19 cellular contexts compared by ENCODE assay signal in genomic region chr22:20464912-20465758, GRCh38. TPM values are rescaled to one million over a fixed set of nuclear protein-coding genes. Genes with fewer than 3 reads are reported as not detected.
DNase-seq lines count a peak whose midpoint lies in the region; ATAC-seq and TF ChIP-seq lines count a peak whose summit lies in the region.
"Had no signal": no experiment of that assay in that cellular context is flagged by ENCODE, and none has a peak within 500 bp of the region (broad histone marks: within the 10 kb centered on the region; RNA-seq: fewer than 3 reads in every experiment).

No MANE protein-coding gene starts in this region.

- H3K9me3 Mint-ChIP-seq in activated CD4-positive, alpha-beta T cell treated with anti-CD3 and anti-CD28 coated beads, Interleukin-2, amount 10 ng/mL, durations not matched to agents 7 days and 5 days: no peaks in the 10 kb centered on the region
- no peaks in the 10 kb centered on the region for H3K9me3 Mint-ChIP-seq in CD8-positive, alpha-beta T cell
- H3K9me3 Mint-ChIP-seq in activated naive CD4-positive, alpha-beta T cell treated with anti-CD3 and anti-CD28 coated beads, Interleukin-2, amount 50 U/mL, for 72 hours: no peaks in the 10 kb centered on the region
- peaks cover 0 to 3% (median 0%) of the 10 kb centered on the region in 11 donors for H3K9me3 Mint-ChIP-seq in naive thymus-derived CD4-positive, alpha-beta T cell
- H3K9me3 Mint-ChIP-seq: dendritic cell treated with granulocyte-macrophage colony-stimulating factor and Interleukin-4, amounts not matched to agents 40 ng/mL and 50 ng/mL, for 4 days; H9; neural crest cell had no signal

- peaks cover 55% of the 10 kb centered on the region for H3K36me3 Mint-ChIP-seq in activated CD4-positive, alpha-beta T cell treated with anti-CD3 and anti-CD28 coated beads, Interleukin-2, amount 10 ng/mL, durations not matched to agents 7 days and 5 days (ENCODE audit: low read depth)
- peaks cover 21% of the 10 kb centered on the region for H3K36me3 Mint-ChIP-seq in CD8-positive, alpha-beta T cell
- peaks cover 13 to 24% of the 10 kb centered on the region in 2 donors for H3K36me3 Mint-ChIP-seq in activated naive CD4-positive, alpha-beta T cell treated with anti-CD3 and anti-CD28 coated beads, Interleukin-2, amount 50 U/mL, for 72 hours
- H3K36me3 Mint-ChIP-seq in naive thymus-derived CD4-positive, alpha-beta T cell: peaks cover 5 to 35% (median 16%) of the 10 kb centered on the region in 5 donors

- H3K4me1 ChIP-seq in CD8-positive, alpha-beta T cell (ENCODE audit: insufficient read depth, low read length): peaks cover 62% of the 10 kb centered on the region
- H3K4me1 ChIP-seq in naive thymus-derived CD4-positive, alpha-beta T cell (ENCODE audit: control insufficient read depth in 2 of 2, insufficient read depth in 2 of 2, low read length in 2 of 2): peaks cover 36 to 51% of the 10 kb centered on the region in 2 donors

- TF ChIP-seq CTCF in CD8-positive, alpha-beta T cell (IDR thresholded peaks at IDR 0.05): no peak

- H3K27ac ChIP-seq in CD8-positive, alpha-beta T cell (ENCODE audit: low read depth, low read length): peak overlapping the region; percentile 84
- H3K27ac ChIP-seq in naive thymus-derived CD4-positive, alpha-beta T cell (ENCODE audit: low read depth, low read length): peak overlapping the region; percentile 75
- H3K27ac ChIP-seq: brain microvascular endothelial cell, C4-2B, suprapubic skin had no signal

- H3K9me3 ChIP-seq in CD8-positive, alpha-beta T cell (ENCODE audit: low read length): no peaks in the 10 kb centered on the region
- no peaks in the 10 kb centered on the region for H3K9me3 ChIP-seq in naive thymus-derived CD4-positive, alpha-beta T cell (ENCODE audit: control insufficient read depth in 2 of 3, low read length in 3 of 3)
- H3K9me3 ChIP-seq: suprapubic skin had no signal

- H3K36me3 ChIP-seq in CD8-positive, alpha-beta T cell (ENCODE audit: insufficient read depth, low read length): no peaks in the 10 kb centered on the region
- H3K36me3 ChIP-seq in naive thymus-derived CD4-positive, alpha-beta T cell (ENCODE audit: control insufficient read depth in 2 of 3, insufficient read depth in 3 of 3, low read length in 3 of 3): peaks cover 0 to 16% (median 0%) of the 10 kb centered on the region in 3 experiments

- POLR2A ChIA-PET in activated CD4-positive, alpha-beta T cell treated with anti-CD3 and anti-CD28 coated beads, Interleukin-2, amount 10 ng/mL, durations not matched to agents 7 days and 5 days (lab: Charles Lee): interaction anchor here (0.6 kb wide), 1 partner anchor 581 kb away, joined by 3 read pairs; no protein-coding TSS in a partner anchor
- POLR2A ChIA-PET in CD8-positive, alpha-beta T cell (lab: Charles Lee): interaction anchor here (0.6 to 3.1 kb wide), 15 partner anchors 9 to 238 kb away, joined by 3 to 30 read pairs (median 9); partner anchors contain the start of genes KLHL22, MED15 and ZNF74
- POLR2A ChIA-PET in naive thymus-derived CD4-positive, alpha-beta T cell (lab: Charles Lee): interaction anchor here (0.6 to 3.9 kb wide), 25 partner anchors 9 to 573 kb away, joined by 3 to 53 read pairs (median 11); partner anchors contain the start of genes KLHL22, MED15 and ZNF74

- no peaks in the 10 kb centered on the region for H3K27me3 ChIP-seq in CD8-positive, alpha-beta T cell (ENCODE audit: insufficient read depth, low read length)
- H3K27me3 ChIP-seq in naive thymus-derived CD4-positive, alpha-beta T cell (ENCODE audit: control insufficient read depth in 2 of 2, insufficient read depth in 2 of 2, low read length in 2 of 2): no peaks in the 10 kb centered on the region
- H3K27me3 ChIP-seq: brain microvascular endothelial cell, suprapubic skin had no signal

- intact Hi-C loops in CD8-positive, alpha-beta T cell (cut with DNase I, micrococcal nuclease): loop anchor here (1.0 to 5.0 kb wide), 4 partner anchors 30 to 143 kb away; partner anchors contain the start of genes DGCR6L (in 1 of the 2), KLHL22 (in 1 of the 2) and MED15 (in 1 of the 2)
- intact Hi-C loops in naive thymus-derived CD4-positive, alpha-beta T cell (cut with micrococcal nuclease): loop anchor here (1.0 to 5.0 kb wide), 4 partner anchors 9 to 1272 kb away; partner anchors contain the start of gene YPEL1 (in 1 of the 2)

- CTCF ChIA-PET in activated CD4-positive, alpha-beta T cell treated with anti-CD3 and anti-CD28 coated beads, Interleukin-2, amount 10 ng/mL, durations not matched to agents 7 days and 5 days (lab: Charles Lee): interaction anchor here (0.7 to 2.1 kb wide), 2 partner anchors 8 to 47 kb away, joined by 3 to 10 read pairs; no protein-coding TSS in a partner anchor
- CTCF ChIA-PET in CD8-positive, alpha-beta T cell (lab: Charles Lee): interaction anchor here (0.7 to 3.3 kb wide), 9 partner anchors 8 to 102 kb away, joined by 3 to 26 read pairs (median 4); no protein-coding TSS in a partner anchor
- CTCF ChIA-PET in naive thymus-derived CD4-positive, alpha-beta T cell (lab: Charles Lee): interaction anchor here (0.6 to 2.6 kb wide), 10 partner anchors 10 to 234 kb away, joined by 3 to 17 read pairs (median 4); no protein-coding TSS in a partner anchor

- DNase-seq in activated CD4-positive, alpha-beta T cell treated with anti-CD3 and anti-CD28 coated beads, Interleukin-2, amount 10 ng/mL, durations not matched to agents 7 days and 5 days: no peak
- no peak for DNase-seq in activated CD4-positive, alpha-beta T cell treated with anti-CD3 and anti-CD28 coated beads for 48 hours
- no peak for DNase-seq in CD8-positive, alpha-beta T cell
- no peak for DNase-seq in activated naive CD4-positive, alpha-beta T cell treated with anti-CD3 and anti-CD28 coated beads, Interleukin-2, amount 50 U/mL, for 72 hours (ENCODE audit: low spot score in 2 of 2)
- no peak for DNase-seq in naive thymus-derived CD4-positive, alpha-beta T cell
- DNase-seq in NCI-H345 (lab: John Stamatoyannopoulos, UW): no peak
- no peak for DNase-seq in activated effector memory CD4-positive, alpha-beta T cell treated with anti-CD3 and anti-CD28 coated beads, Interleukin-2, amount 50 U/mL, for 16 hours
- DNase-seq: brain microvascular endothelial cell, DMS153, H9, hippocampal formation, NCI-H1436 treated with DMSO at 0.1 percent for 48 hours, NCI-H69 had no signal

- H3K4me1 Mint-ChIP-seq in activated CD4-positive, alpha-beta T cell treated with anti-CD3 and anti-CD28 coated beads, Interleukin-2, amount 10 ng/mL, durations not matched to agents 7 days and 5 days: peaks cover 64% of the 10 kb centered on the region
- peaks cover 64% of the 10 kb centered on the region for H3K4me1 Mint-ChIP-seq in CD8-positive, alpha-beta T cell (ENCODE audit: low read depth)
- H3K4me1 Mint-ChIP-seq in naive thymus-derived CD4-positive, alpha-beta T cell: peaks cover 38 to 77% (median 67%) of the 10 kb centered on the region in 7 donors

- H3K4me3 Mint-ChIP-seq in activated CD4-positive, alpha-beta T cell treated with anti-CD3 and anti-CD28 coated beads, Interleukin-2, amount 10 ng/mL, durations not matched to agents 7 days and 5 days: peak overlapping the region; percentile 59
- peak overlapping the region; percentile 67 for H3K4me3 Mint-ChIP-seq in CD8-positive, alpha-beta T cell
- H3K4me3 Mint-ChIP-seq in naive thymus-derived CD4-positive, alpha-beta T cell: peak overlapping the region; percentile 37 to 87 (median 76)
- H3K4me3 Mint-ChIP-seq: dendritic cell treated with granulocyte-macrophage colony-stimulating factor and Interleukin-4, amounts not matched to agents 40 ng/mL and 50 ng/mL, for 4 days; H9; neural crest cell had no signal

- peak overlapping the region; percentile 100 for H3K27ac Mint-ChIP-seq in activated CD4-positive, alpha-beta T cell treated with anti-CD3 and anti-CD28 coated beads, Interleukin-2, amount 10 ng/mL, durations not matched to agents 7 days and 5 days
- peak overlapping the region; percentile 98 for H3K27ac Mint-ChIP-seq in CD8-positive, alpha-beta T cell
- peak overlapping the region; percentile 62 to 95 for H3K27ac Mint-ChIP-seq in activated naive CD4-positive, alpha-beta T cell treated with anti-CD3 and anti-CD28 coated beads, Interleukin-2, amount 50 U/mL, for 72 hours
- peak overlapping the region; percentile 97 to 99 (median 98) for H3K27ac Mint-ChIP-seq in naive thymus-derived CD4-positive, alpha-beta T cell
- H3K27ac Mint-ChIP-seq: dendritic cell treated with granulocyte-macrophage colony-stimulating factor and Interleukin-4, amounts not matched to agents 40 ng/mL and 50 ng/mL, for 4 days had no signal

- peak overlapping the region; percentile 9 for H3K4me3 ChIP-seq in CD8-positive, alpha-beta T cell (ENCODE audit: low read depth, low read length)
- peak overlapping the region; percentile 9 for H3K4me3 ChIP-seq in naive thymus-derived CD4-positive, alpha-beta T cell (ENCODE audit: low read length)
- H3K4me3 ChIP-seq: smooth muscle cell, suprapubic skin had no signal

- H3K27me3 Mint-ChIP-seq in activated CD4-positive, alpha-beta T cell treated with anti-CD3 and anti-CD28 coated beads, Interleukin-2, amount 10 ng/mL, durations not matched to agents 7 days and 5 days: no peaks in the 10 kb centered on the region
- no peaks in the 10 kb centered on the region for H3K27me3 Mint-ChIP-seq in CD8-positive, alpha-beta T cell (ENCODE audit: low read depth)
- no peaks in the 10 kb centered on the region for H3K27me3 Mint-ChIP-seq in naive thymus-derived CD4-positive, alpha-beta T cell
- H3K27me3 Mint-ChIP-seq: dendritic cell treated with granulocyte-macrophage colony-stimulating factor and Interleukin-4, amounts not matched to agents 40 ng/mL and 50 ng/mL, for 4 days had no signal

- ATAC-seq in CD8-positive, alpha-beta T cell: no peak
- no peak for ATAC-seq in activated naive CD4-positive, alpha-beta T cell treated with anti-CD3 and anti-CD28 coated beads, Interleukin-2, amount 50 U/mL, for 72 hours
- no peak for ATAC-seq in naive thymus-derived CD4-positive, alpha-beta T cell
- ATAC-seq in HG02938 (IDR thresholded peaks at IDR 0.05; ENCODE audit: unreplicated experiment): no peak

RNA-seq across cellular contexts. Expression of gene SCARF2, which starts 27.5 kb away (rescaled TPM):
- total RNA-seq in activated CD4-positive, alpha-beta T cell treated with anti-CD3 and anti-CD28 coated beads, Interleukin-2, amount 10 ng/mL, durations not matched to agents 7 days and 5 days: 1 to 10 TPM; 1.1 to 1.2 TPM
- 1 to 10 TPM; 2.6 to 2.7 TPM for total RNA-seq in CD8-positive, alpha-beta T cell
- total RNA-seq in activated naive CD4-positive, alpha-beta T cell treated with anti-CD3 and anti-CD28 coated beads, Interleukin-2, amount 50 U/mL, for 72 hours: under 1 TPM; 0.23 to 0.91 TPM
- total RNA-seq in naive thymus-derived CD4-positive, alpha-beta T cell: 1 to 10 TPM in 4 of 5 experiments, under 1 TPM in 1; 0.70 to 2.6 (median 2.2) TPM
- under 1 TPM; 0.21 to 0.35 TPM for polyA plus RNA-seq in naive thymus-derived CD4-positive, alpha-beta T cell

RNA-seq across cellular contexts. Expression of gene KLHL22, which starts 30.5 kb away (rescaled TPM):
- 10 to 100 TPM; 38.7 to 40.1 TPM for total RNA-seq in activated CD4-positive, alpha-beta T cell treated with anti-CD3 and anti-CD28 coated beads, Interleukin-2, amount 10 ng/mL, durations not matched to agents 7 days and 5 days
- 10 to 100 TPM; 24.6 to 27.3 TPM for total RNA-seq in CD8-positive, alpha-beta T cell
- total RNA-seq in activated naive CD4-positive, alpha-beta T cell treated with anti-CD3 and anti-CD28 coated beads, Interleukin-2, amount 50 U/mL, for 72 hours: 10 to 100 TPM; 18.0 to 20.2 TPM
- 10 to 100 TPM; 31.1 to 71.3 (median 42.0) TPM for total RNA-seq in naive thymus-derived CD4-positive, alpha-beta T cell
- 10 to 100 TPM; 20.6 to 26.2 TPM for polyA plus RNA-seq in naive thymus-derived CD4-positive, alpha-beta T cell

RNA-seq across cellular contexts. Expression of gene MED15, which starts 42.3 kb away (rescaled TPM):
- 100 to 1,000 TPM; 141 to 182 TPM for total RNA-seq in activated CD4-positive, alpha-beta T cell treated with anti-CD3 and anti-CD28 coated beads, Interleukin-2, amount 10 ng/mL, durations not matched to agents 7 days and 5 days
- 100 to 1,000 TPM; 316 TPM for total RNA-seq in CD8-positive, alpha-beta T cell
- total RNA-seq in activated naive CD4-positive, alpha-beta T cell treated with anti-CD3 and anti-CD28 coated beads, Interleukin-2, amount 50 U/mL, for 72 hours: 100 to 1,000 TPM in 1 of 2 donors, 10 to 100 TPM in 1; 88.9 to 137 TPM
- total RNA-seq in naive thymus-derived CD4-positive, alpha-beta T cell: 100 to 1,000 TPM; 169 to 235 (median 201) TPM
- 10 to 100 TPM; 24.3 to 76.6 TPM for polyA plus RNA-seq in naive thymus-derived CD4-positive, alpha-beta T cell
